In genomic region chr17:50482516-50482915, GRCh38 we compare ENCODE assay signal across 8 cellular contexts.
DNase-seq lines count a peak whose midpoint lies in the region; ATAC-seq and TF ChIP-seq lines count a peak whose summit lies in the region.

No MANE protein-coding gene starts in this region.

- H3K9me3 Mint-ChIP-seq in nephron = no peaks in the 10 kb centered on the region

- peak; percentile 82 to 83 (median 82) for TF ChIP-seq CTCF in nephron (IDR thresholded peaks at IDR 0.05; ENCODE audit: unreplicated experiment in 3 of 3)

- peaks cover 19% of the 10 kb centered on the region for H3K4me1 Mint-ChIP-seq in nephron

- H3K4me3 Mint-ChIP-seq in nephron = peak overlapping the region; percentile 21 to 65 (median 58)

- ATAC-seq in HG03045 (IDR thresholded peaks at IDR 0.05; ENCODE audit: unreplicated experiment) = no peak

- peak; percentile 99 for DNase-seq in ELR (ENCODE audit: low read depth)
- peak; percentile 86 for DNase-seq in HuH-7.5 (ENCODE audit: low spot score)
- peak; percentile 97 for DNase-seq in RKO (ENCODE audit: low spot score)
- peak; percentile 53 to 54 for DNase-seq in activated T-helper 1 cell treated with anti-CD3 and anti-CD28 coated beads, Interleukin-2, amount 50 U/mL, for 16 hours (ENCODE audit: low read depth in 1 of 2, low spot score in 1 of 2)
- DNase-seq in fibroblast of peridontal ligament (ENCODE audit: extremely low read depth) = peak; percentile 98
- peak; percentile 8 to 62 (median 46) for DNase-seq in stimulated activated naive CD4-positive, alpha-beta T cell (lab: John Stamatoyannopoulos, UW)

- H3K36me3 Mint-ChIP-seq in nephron (ENCODE audit: low read depth) = peaks cover 24% of the 10 kb centered on the region

- H3K27me3 Mint-ChIP-seq in nephron (ENCODE audit: low read depth) = peaks cover 5% of the 10 kb centered on the region

- H3K27ac Mint-ChIP-seq in nephron = peak overlapping the region in 2 of 3 experiments; percentile 32 to 53

Comparison
In these comparisons a context has a peak if more than half of its experiments do, and no peak if none do; other contexts are left out.
1. DNase-seq: peak in every context shown above with its lines; median percentile 99 in ELR; 98 in fibroblast of peridontal ligament; 97 in RKO; 86 in HuH-7.5; 54 in activated T-helper 1 cell treated with anti-CD3 and anti-CD28 coated beads, Interleukin-2, amount 50 U/mL, for 16 hours; 46 in stimulated activated naive CD4-positive, alpha-beta T cell.